ENCODE assay signal across 8 cellular contexts in genomic region chr2:221572180-221572820, GRCh38. TPM values are rescaled to one million over a fixed set of nuclear protein-coding genes. Genes with fewer than 3 reads are reported as not detected.
DNase-seq lines count a peak whose midpoint lies in the region; ATAC-seq and TF ChIP-seq lines count a peak whose summit lies in the region.

EPHA4 (minus strand) TSS chr2:221572304; CDS start chr2:221572248, 56 bp downstream.

- peak within 1 kb of the TSS; percentile 87 for H3K4me3 ChIP-seq in ACC112 (ENCODE audit: low read depth, low read length)
- H3K4me3 ChIP-seq in dorsolateral prefrontal cortex, result peak within 1 kb of the TSS; percentile 49 to 94 (median 83)
- H3K4me3 ChIP-seq in liver (ENCODE audit: low read depth in 1 of 3, low read length in 3 of 3), result peak within 1 kb of the TSS; percentile 55 to 74 (median 70)

- H3K36me3 Mint-ChIP-seq in activated CD4-positive, alpha-beta memory T cell treated with anti-CD3 and anti-CD28 coated beads for 36 hours, result peaks cover 2% of the 10 kb centered on the region

- CTCF ChIA-PET in activated CD4-positive, alpha-beta memory T cell treated with anti-CD3 and anti-CD28 coated beads for 36 hours (lab: Charles Lee), result interaction anchor here (0.6 to 3.0 kb wide), 10 partner anchors 14 to 1140 kb away, joined by 3 to 13 read pairs (median 4); no protein-coding TSS in a partner anchor

- peaks cover 41% of the 10 kb centered on the region for H3K4me1 Mint-ChIP-seq in activated CD4-positive, alpha-beta memory T cell treated with anti-CD3 and anti-CD28 coated beads for 36 hours (ENCODE audit: low read depth)

- ATAC-seq in GM18907 (IDR thresholded peaks at IDR 0.05; ENCODE audit: unreplicated experiment) (peak; percentile 92), HG03139 (IDR thresholded peaks at IDR 0.05; ENCODE audit: unreplicated experiment) (peak; percentile 91)

- peak within 1 kb of the TSS; percentile 66 for H3K27ac Mint-ChIP-seq in activated CD4-positive, alpha-beta memory T cell treated with anti-CD3 and anti-CD28 coated beads for 36 hours

- no peaks in the 10 kb centered on the region for H3K9me3 ChIP-seq in liver (ENCODE audit: control insufficient read depth in 4 of 4, low read length in 3 of 4)

- WGBS in liver, result under 1% methylated on average over 59 of the region's 59 CpGs

- POLR2A ChIA-PET in activated CD4-positive, alpha-beta memory T cell treated with anti-CD3 and anti-CD28 coated beads for 36 hours (lab: Charles Lee), result interaction anchor here (1.0 to 2.5 kb wide), 2 partner anchors 39 to 54 kb away, joined by 3 to 6 read pairs; no protein-coding TSS in a partner anchor

- H3K27me3 Mint-ChIP-seq in activated CD4-positive, alpha-beta memory T cell treated with anti-CD3 and anti-CD28 coated beads for 36 hours, result peaks cover 27% of the 10 kb centered on the region

- no peaks in the 10 kb centered on the region for H3K79me2 ChIP-seq in ACC112 (ENCODE audit: control insufficient read depth, insufficient read depth, low read length, unreplicated experiment)

- H3K4me3 Mint-ChIP-seq in activated CD4-positive, alpha-beta memory T cell treated with anti-CD3 and anti-CD28 coated beads for 36 hours, result peak within 1 kb of the TSS; percentile 81

- H3K36me3 ChIP-seq in ACC112 (ENCODE audit: insufficient read depth, low read length) (no peaks in the 10 kb centered on the region), liver (ENCODE audit: control insufficient read depth in 4 of 4, insufficient read depth in 3 of 4, low read depth in 1 of 4, low read length in 3 of 4) (no peaks in the 10 kb centered on the region)

- TF ChIP-seq CTCF in dorsolateral prefrontal cortex (IDR thresholded peaks at IDR 0.05 in 54 of 56, conservative IDR thresholded peaks at IDR 0.05 in 2 of 56; ENCODE audit: low read depth in 1 of 56, partially characterized antibody in 56 of 56), result peak in 52 of 56 donors; percentile 13 to 71 (median 45)
- TF ChIP-seq CTCF in liver (IDR thresholded peaks at IDR 0.05; ENCODE audit: low read depth, low read length, missing input control), result no peak

- DNase-seq in NCI-H510A treated with DMSO at 0.1 percent for 48 hours (lab: John Stamatoyannopoulos, UW) (peak; percentile 79), dorsolateral prefrontal cortex (peak; percentile 75 to 94 (median 87))
- DNase-seq in activated CD4-positive, alpha-beta memory T cell treated with anti-CD3 and anti-CD28 coated beads for 36 hours, result peak; percentile 87
- DNase-seq in stimulated activated CD4-positive, alpha-beta T cell treated with anti-CD3 and anti-CD28 coated beads, Interleukin-2, amount 100 ng/mL, for 48 hours, result peak; percentile 75 to 78

- peak within 1 kb of the TSS; percentile 78 for H2AFZ ChIP-seq in ACC112 (ENCODE audit: low read length, unreplicated experiment)

- intact Hi-C loops in activated CD4-positive, alpha-beta memory T cell treated with anti-CD3 and anti-CD28 coated beads for 36 hours (cut with micrococcal nuclease), result loop anchor here (1.0 to 10.0 kb wide), 12 partner anchors 13 to 1835 kb away; partner anchors contain the start of gene SGPP2
- intact Hi-C loops in dorsolateral prefrontal cortex (cut with DNase I), result loop anchor here (2.0 to 5.0 kb wide), 3 partner anchors 395 to 1835 kb away; no protein-coding TSS in a partner anchor

- peaks cover 21% of the 10 kb centered on the region for H3K4me1 ChIP-seq in ACC112 (ENCODE audit: control insufficient read depth, insufficient read depth, low read length, unreplicated experiment)
- peaks cover 6 to 32% (median 23%) of the 10 kb centered on the region in 4 donors for H3K4me1 ChIP-seq in liver (ENCODE audit: control insufficient read depth in 4 of 4, insufficient read depth in 4 of 4, low read length in 3 of 4)

- H3K27me3 ChIP-seq in ACC112 (ENCODE audit: insufficient read depth, low read length) (peaks cover 8% of the 10 kb centered on the region; the same call in 1 of the 2 replicates), dorsolateral prefrontal cortex (peaks cover 0 to 42% (median 4%) of the 10 kb centered on the region in 45 donors), liver (ENCODE audit: control insufficient read depth in 4 of 4, insufficient read depth in 4 of 4, low read length in 3 of 4) (peaks cover 0 to 13% (median 5%) of the 10 kb centered on the region in 4 donors)

- TF ChIP-seq RAD21 in liver (IDR thresholded peaks at IDR 0.05), result no peak

- H3K9ac ChIP-seq in liver (ENCODE audit: low read depth in 1 of 2, low read length in 2 of 2), result peak within 1 kb of the TSS; percentile 49 to 81

- no peaks in the 10 kb centered on the region for H3K9me3 Mint-ChIP-seq in activated CD4-positive, alpha-beta memory T cell treated with anti-CD3 and anti-CD28 coated beads for 36 hours

- H3K27ac ChIP-seq in ACC112 (ENCODE audit: low read depth, low read length), result no peak within 1 kb of the TSS
- H3K27ac ChIP-seq in dorsolateral prefrontal cortex, result peak within 1 kb of the TSS in 57 of 59 donors; percentile 50 to 94 (median 84)
- H3K27ac ChIP-seq in liver (ENCODE audit: low read depth in 1 of 2, low read length in 2 of 2), result peak within 1 kb of the TSS; percentile 66 to 67

TF ChIP-seq in liver, 16 proteins besides CTCF, POLR2A, EP300 and RAD21:
- TF ChIP-seq RXRA (IDR thresholded peaks at IDR 0.05) (no peak), YY1 (IDR thresholded peaks at IDR 0.05) (peak; percentile 9), SP1 (IDR thresholded peaks at IDR 0.05) (peak; percentile 25), ZBTB33 (IDR thresholded peaks at IDR 0.05) (no peak), REST (IDR thresholded peaks at IDR 0.05) (peak; percentile 84), TAF1 (conservative IDR thresholded peaks at IDR 0.05) (peak; percentile 31)
TF ChIP-seq in liver: peak in this region for 4.

RNA-seq across cellular contexts. Expression of gene EPHA4, which starts in this region (rescaled TPM):
- 1 to 10 TPM; 6.3 to 7.0 TPM for total RNA-seq in activated CD4-positive, alpha-beta memory T cell treated with anti-CD3 and anti-CD28 coated beads for 36 hours
- total RNA-seq in dorsolateral prefrontal cortex (100 to 1,000 TPM in 117 of 120 experiments, 10 to 100 TPM in 3; 61.1 to 341 (median 199) TPM), liver (1 to 10 TPM; 1.1 to 2.3 TPM)
- 1 to 10 TPM in 1 of 2 donors, under 1 TPM in 1; 0.43 to 1.1 TPM for polyA plus RNA-seq in liver

Comparison
In these comparisons a context has a peak if more than half of its experiments do, and no peak if none do; other contexts are left out.
1. RNA of gene EPHA4 (total RNA-seq): 61.1 to 341 TPM in dorsolateral prefrontal cortex; 6.3 to 7.0 TPM in activated CD4-positive, alpha-beta memory T cell treated with anti-CD3 and anti-CD28 coated beads for 36 hours and 1.1 to 2.3 TPM in liver; every median in the first group is over 4 times any median in the second.
2. Peak in every context shown above with its lines, with median percentiles within 50 percentile points of each other: H3K4me3 ChIP-seq and DNase-seq.